16 cellular contexts compared by ENCODE assay signal in the genomic region with DNA sequence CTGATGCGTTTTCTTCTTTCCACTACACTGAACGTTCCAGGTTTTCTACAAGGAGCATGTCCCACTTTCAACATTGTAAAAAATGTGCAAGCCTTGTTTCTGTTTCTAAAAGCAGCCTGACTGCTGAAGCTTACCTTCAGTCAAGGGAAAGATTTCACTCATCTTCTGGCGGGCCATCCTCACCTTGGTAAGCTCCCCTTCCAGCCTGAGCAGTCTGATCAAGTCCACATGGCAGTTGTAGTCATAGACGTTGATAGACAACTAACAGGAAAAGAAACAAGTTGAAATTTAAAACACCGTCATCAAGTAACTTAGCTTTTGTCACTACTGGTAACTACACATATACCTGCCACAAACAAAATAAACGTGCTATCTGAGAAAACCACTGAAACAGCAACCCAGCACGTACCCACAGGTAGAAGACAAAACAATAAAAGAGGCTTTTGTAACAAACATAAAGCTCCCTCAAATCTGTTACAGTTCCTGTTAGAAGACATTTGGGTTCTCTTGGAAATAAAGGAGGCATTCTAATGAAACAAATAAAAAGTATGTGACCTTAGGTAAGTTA. TPM values are rescaled to one million over a fixed set of nuclear protein-coding genes. Genes with fewer than 3 reads are reported as not detected.
"Had no signal": no experiment of that assay in that cellular context is flagged by ENCODE, and none has a peak within 500 bp of the region (broad histone marks: within the 10 kb centered on the region; RNA-seq: fewer than 3 reads in every experiment).

No MANE protein-coding gene starts in this region.

- H3K27ac ChIP-seq: neural progenitor cell, ovary, stomach had no signal

- H3K36me3 ChIP-seq: ovary had no signal

- H3K4me3 Mint-ChIP-seq: neural progenitor cell, T-helper 17 cell had no signal

- H3K9me3 Mint-ChIP-seq: neural progenitor cell had no signal

- DNase-seq: activated gamma-delta T cell treated with Interleukin-2 at 50 U/mL for 16 hours; activated T-cell treated with anti-CD3 and anti-CD28 coated beads for 4 hours; foreskin melanocyte; head of caudate nucleus; left cardiac atrium; midbrain; ovary; retina; stimulated activated CD4-positive, alpha-beta T cell treated with anti-CD3 and anti-CD28 coated beads, Interleukin-4, amount 100 ng/mL, for 1 hour; stimulated activated CD8-positive, alpha-beta memory T cell treated with anti-CD3 and anti-CD28 coated beads, Interleukin-4, amount 100 ng/mL, for 48 hours; stomach; T-helper 17 cell had no signal

- H3K27ac Mint-ChIP-seq: neural progenitor cell had no signal

- ATAC-seq: activated CD4-positive, CD25-positive, alpha-beta regulatory T cell treated with anti-CD3 and anti-CD28 coated beads, Interleukin-2, amount 50 U/mL, for 24 hours; left cardiac atrium; T-helper 17 cell had no signal

- H3K9me3 ChIP-seq: ovary, stomach had no signal

- H3K27me3 Mint-ChIP-seq: T-helper 17 cell had no signal

- H3K4me2 ChIP-seq: neural progenitor cell had no signal

- H2AFZ ChIP-seq: neural progenitor cell had no signal

- H3K4me3 ChIP-seq: lung, neural progenitor cell, ovary, stomach had no signal

RNA-seq across cellular contexts. Expression of gene TMEM119, which starts 48.8 kb away (rescaled TPM):
- total RNA-seq: endothelial cell of umbilical vein had no signal
